ENCODE assay signal across 9 cellular contexts in genomic region chr5:177427919-177428573, GRCh38. TPM values are rescaled to one million over a fixed set of nuclear protein-coding genes. Genes with fewer than 3 reads are reported as not detected.
DNase-seq lines count a peak whose midpoint lies in the region; ATAC-seq and TF ChIP-seq lines count a peak whose summit lies in the region.
"Had no signal": no experiment of that assay in that cellular context is flagged by ENCODE, and none has a peak within 500 bp of the region (broad histone marks: within the 10 kb centered on the region; RNA-seq: fewer than 3 reads in every experiment).

No MANE protein-coding gene starts in this region.

- H3K9me3 ChIP-seq in iPS-15b (ENCODE audit: control insufficient read depth, insufficient read depth, low read length) = no peaks in the 10 kb centered on the region
- H3K9me3 ChIP-seq in thoracic aorta = no peaks in the 10 kb centered on the region

- CTCF ChIA-PET in activated CD4-positive, alpha-beta T cell treated with anti-CD3 and anti-CD28 coated beads, Interleukin-2, amount 10 ng/mL, durations not matched to agents 7 days and 5 days (lab: Charles Lee) = interaction anchor here (1.1 to 53.2 kb wide), 6 partner anchors 22 to 118 kb away, joined by 3 to 1643 read pairs (median 6); partner anchors contain the start of genes DBN1, F12, PFN3 and PRR7
- CTCF ChIA-PET in WTC11 (lab: Charles Lee) = interaction anchor here (0.8 to 9.4 kb wide), 12 partner anchors 9 to 119 kb away, joined by 3 to 95 read pairs (median 12); partner anchors contain the start of gene PFN3

- POLR2A ChIA-PET in activated CD4-positive, alpha-beta T cell treated with anti-CD3 and anti-CD28 coated beads, Interleukin-2, amount 10 ng/mL, durations not matched to agents 7 days and 5 days (lab: Charles Lee) = no interaction called here
- POLR2A ChIA-PET in WTC11 (lab: Charles Lee) = interaction anchor here (1.2 to 2.2 kb wide), 5 partner anchors 18 to 38 kb away, joined by 3 to 19 read pairs (median 5); partner anchors contain the start of gene PRR7

- peak overlapping the region; percentile 92 for H3K27ac Mint-ChIP-seq in activated CD4-positive, alpha-beta T cell treated with anti-CD3 and anti-CD28 coated beads, Interleukin-2, amount 10 ng/mL, durations not matched to agents 7 days and 5 days
- H3K27ac Mint-ChIP-seq in WTC11 = no peak overlapping the region

- H3K36me3 ChIP-seq in iPS-15b (ENCODE audit: control insufficient read depth, insufficient read depth, low read length) = peaks cover 33% of the 10 kb centered on the region
- H3K36me3 ChIP-seq in thoracic aorta = peaks cover 10% of the 10 kb centered on the region

- no peaks in the 10 kb centered on the region for H3K27me3 Mint-ChIP-seq in activated CD4-positive, alpha-beta T cell treated with anti-CD3 and anti-CD28 coated beads, Interleukin-2, amount 10 ng/mL, durations not matched to agents 7 days and 5 days
- H3K27me3 Mint-ChIP-seq in WTC11 (ENCODE audit: low read depth) = peaks cover 5% of the 10 kb centered on the region

- H3K36me3 Mint-ChIP-seq in activated CD4-positive, alpha-beta T cell treated with anti-CD3 and anti-CD28 coated beads, Interleukin-2, amount 10 ng/mL, durations not matched to agents 7 days and 5 days (ENCODE audit: low read depth) = peaks cover 56% of the 10 kb centered on the region
- H3K36me3 Mint-ChIP-seq in WTC11 = no peaks in the 10 kb centered on the region; the same call in 1 of the 2 replicates

- peak overlapping the region; percentile 96 for H3K4me3 Mint-ChIP-seq in activated CD4-positive, alpha-beta T cell treated with anti-CD3 and anti-CD28 coated beads, Interleukin-2, amount 10 ng/mL, durations not matched to agents 7 days and 5 days
- H3K4me3 Mint-ChIP-seq in WTC11 = peak overlapping the region; percentile 83

- H3K27me3 ChIP-seq in iPS-15b (ENCODE audit: control insufficient read depth, insufficient read depth, low read length) = no peaks in the 10 kb centered on the region
- no peaks in the 10 kb centered on the region for H3K27me3 ChIP-seq in thoracic aorta (replicated peaks; ENCODE audit: insufficient read depth)

- H3K9me3 Mint-ChIP-seq in activated CD4-positive, alpha-beta T cell treated with anti-CD3 and anti-CD28 coated beads, Interleukin-2, amount 10 ng/mL, durations not matched to agents 7 days and 5 days = no peaks in the 10 kb centered on the region
- H3K9me3 Mint-ChIP-seq in WTC11 = no peaks in the 10 kb centered on the region

- H3K27ac ChIP-seq in thoracic aorta = no peak overlapping the region

- DNase-seq in activated CD4-positive, alpha-beta T cell treated with anti-CD3 and anti-CD28 coated beads, Interleukin-2, amount 10 ng/mL, durations not matched to agents 7 days and 5 days = peak; percentile 34
- no peak for DNase-seq in activated CD4-positive, alpha-beta T cell treated with anti-CD3 and anti-CD28 coated beads for 1 hour
- DNase-seq in WTC11 (ENCODE audit: low spot score) (no peak), thoracic aorta (ENCODE audit: low spot score) (no peak), cerebellum (ENCODE audit: low spot score) (no peak), NCI-H2107 (lab: John Stamatoyannopoulos, UW) (no peak), NCI-H1417 treated with DMSO at 0.1 percent for 48 hours (lab: John Stamatoyannopoulos, UW) (no peak)
- DNase-seq: DMS79 had no signal

- H3K9ac ChIP-seq in iPS-15b (ENCODE audit: low read depth, low read length) = no peak overlapping the region

- TF ChIP-seq CTCF in WTC11 (IDR thresholded peaks at IDR 0.05) (no peak), thoracic aorta (IDR thresholded peaks at IDR 0.05) (no peak)

- H3K4me3 ChIP-seq in iPS-15b (ENCODE audit: low read depth, low read length) = peak overlapping the region; percentile 13
- H3K4me3 ChIP-seq in thoracic aorta = peak overlapping the region; percentile 95

- peaks cover 19% of the 10 kb centered on the region for H3K4me1 ChIP-seq in iPS-15b (ENCODE audit: control insufficient read depth, insufficient read depth, low read length)
- peaks cover 15 to 47% of the 10 kb centered on the region in 2 donors for H3K4me1 ChIP-seq in thoracic aorta (ENCODE audit: control insufficient read depth in 1 of 2, low read depth in 2 of 2)

- peaks cover 62% of the 10 kb centered on the region for H3K4me1 Mint-ChIP-seq in activated CD4-positive, alpha-beta T cell treated with anti-CD3 and anti-CD28 coated beads, Interleukin-2, amount 10 ng/mL, durations not matched to agents 7 days and 5 days
- peaks cover 18% of the 10 kb centered on the region for H3K4me1 Mint-ChIP-seq in WTC11

- ATAC-seq in WTC11 (no peak), thoracic aorta (ENCODE audit: insufficient number of reproducible peaks, low FRiP score, low read depth) (no peak)

TF ChIP-seq in WTC11, 78 proteins besides CTCF, POLR2A, EP300 and RAD21:
- no peak for TF ChIP-seq NR3C1 (CRISPR knock-in tag; conservative IDR thresholded peaks at IDR 0.05; ENCODE audit: low read depth)
- TF ChIP-seq TEAD4 (CRISPR knock-in tag; IDR thresholded peaks at IDR 0.05) = no peak
- TF ChIP-seq MXD4 (CRISPR knock-in tag; IDR thresholded peaks at IDR 0.05; ENCODE audit: borderline replicate concordance) = no peak
- TF ChIP-seq CREM (CRISPR knock-in tag; IDR thresholded peaks at IDR 0.05) = no peak
- TF ChIP-seq USF2 (CRISPR knock-in tag; IDR thresholded peaks at IDR 0.05) = no peak
- TF ChIP-seq ESRRA (CRISPR knock-in tag; IDR thresholded peaks at IDR 0.05; ENCODE audit: borderline replicate concordance) = no peak
TF ChIP-seq in WTC11: peak in this region for 0.

RNA-seq across cellular contexts. Expression of gene GRK6, which starts 1.6 kb away (rescaled TPM):
- total RNA-seq in activated CD4-positive, alpha-beta T cell treated with anti-CD3 and anti-CD28 coated beads, Interleukin-2, amount 10 ng/mL, durations not matched to agents 7 days and 5 days = 100 to 1,000 TPM; 242 to 296 TPM
- total RNA-seq in WTC11 (2021) (60.7 to 69.2 TPM (median 61.7 TPM) in 3 replicates), thoracic aorta (10 to 100 TPM; 27.3 to 33.3 TPM), cerebellum (16.2 TPM)

RNA-seq across cellular contexts. Expression of gene PRR7, which starts 18.6 kb away (rescaled TPM):
- total RNA-seq in activated CD4-positive, alpha-beta T cell treated with anti-CD3 and anti-CD28 coated beads, Interleukin-2, amount 10 ng/mL, durations not matched to agents 7 days and 5 days = 1 to 10 TPM; 5.3 to 9.7 TPM
- 13.1 to 14.7 TPM (median 14.6 TPM) in 3 replicates for total RNA-seq in WTC11 (2021)
- total RNA-seq in thoracic aorta = 10 to 100 TPM in 1 of 2 donors, 1 to 10 TPM in 1; 4.1 to 11.0 TPM
- total RNA-seq in cerebellum = 5.9 TPM

RNA-seq across cellular contexts. Expression of gene F12, which starts 18.7 kb away (rescaled TPM):
- under 1 TPM; 0.22 to 0.60 TPM for total RNA-seq in activated CD4-positive, alpha-beta T cell treated with anti-CD3 and anti-CD28 coated beads, Interleukin-2, amount 10 ng/mL, durations not matched to agents 7 days and 5 days
- total RNA-seq in WTC11 (2021) (10.0 to 12.8 TPM (median 12.1 TPM) in 3 replicates), thoracic aorta (not detected), cerebellum (3.3 TPM)

RNA-seq across cellular contexts. Expression of gene PFN3, which starts 27.6 kb away (rescaled TPM):
- total RNA-seq in activated CD4-positive, alpha-beta T cell treated with anti-CD3 and anti-CD28 coated beads, Interleukin-2, amount 10 ng/mL, durations not matched to agents 7 days and 5 days = not detected
- total RNA-seq in WTC11 (2021) (0.48 TPM in 1 of 3 replicates, not detected in the others), thoracic aorta (not detected), cerebellum (not detected)

RNA-seq across cellular contexts. Expression of gene SLC34A1, which starts 43.8 kb away (rescaled TPM):
- total RNA-seq in activated CD4-positive, alpha-beta T cell treated with anti-CD3 and anti-CD28 coated beads, Interleukin-2, amount 10 ng/mL, durations not matched to agents 7 days and 5 days = under 1 TPM; 0.12 to 0.27 TPM
- total RNA-seq in WTC11 (2021) (not detected in 3 replicates), thoracic aorta (not detected), cerebellum (not detected)
